ENCODE assay signal across 8 cellular contexts in the genomic region with DNA sequence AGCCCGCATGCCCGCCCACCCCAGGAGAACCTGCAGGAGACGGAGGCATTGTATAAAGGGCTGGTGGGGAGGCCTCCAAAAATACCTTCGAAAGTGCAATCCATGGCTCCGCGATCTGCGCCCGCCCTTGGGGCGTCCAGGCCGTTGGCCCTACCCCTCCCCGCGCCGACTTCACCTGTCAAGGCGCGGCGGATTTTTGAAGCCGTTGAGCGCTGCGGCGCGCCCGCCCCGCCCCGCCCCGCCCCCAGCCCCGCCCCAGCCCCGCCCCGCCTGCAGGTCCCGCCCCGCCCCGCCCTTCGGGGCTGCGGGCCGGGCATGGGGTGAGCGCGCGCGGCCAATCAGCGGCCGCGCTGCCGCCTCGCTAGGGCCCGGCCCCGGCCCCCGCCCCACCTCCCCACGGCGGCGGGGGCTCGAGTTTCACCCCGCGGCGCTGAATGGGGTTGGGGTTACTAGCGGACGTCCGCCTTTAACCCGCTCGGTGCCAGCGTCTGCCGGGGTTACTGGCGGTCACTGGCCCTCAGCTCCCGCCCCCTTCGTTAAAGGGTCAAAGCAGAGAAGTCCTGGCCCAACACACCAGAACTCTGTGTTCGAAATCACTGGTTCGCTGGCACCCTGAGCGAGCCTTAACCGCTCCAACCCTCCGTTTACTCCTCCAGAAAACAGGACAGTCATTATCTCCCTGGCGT. TPM values are rescaled to one million over a fixed set of nuclear protein-coding genes. Genes with fewer than 3 reads are reported as not detected.
DNase-seq lines count a peak whose midpoint lies in the region; ATAC-seq and TF ChIP-seq lines count a peak whose summit lies in the region.

No MANE protein-coding gene starts in this region.

- DNase-seq in AG10803 (ENCODE audit: low read depth) = peak; percentile 69
- DNase-seq in NCI-H446 (lab: John Stamatoyannopoulos, UW) = peak; percentile 65 to 88
- peak; percentile 47 to 52 for DNase-seq in activated CD4-positive, alpha-beta T cell treated with anti-CD3 and anti-CD28 coated beads for 24 hours (ENCODE audit: low read depth in 2 of 2)
- peak; percentile 76 for DNase-seq in choroid plexus epithelial cell (ENCODE audit: low read depth)
- DNase-seq in left lobe of liver (ENCODE audit: low spot score) = peak; percentile 96
- peak; percentile 65 to 76 for DNase-seq in stimulated activated CD4-positive, alpha-beta T cell treated with anti-CD3 and anti-CD28 coated beads, Interleukin-2, amount 100 ng/mL, for 24 hours

- no peak for TF ChIP-seq CTCF in AG10803 (conservative IDR thresholded peaks at IDR 0.05; ENCODE audit: low read length)
- no peak for TF ChIP-seq CTCF in choroid plexus epithelial cell (conservative IDR thresholded peaks at IDR 0.05; ENCODE audit: low read depth, low read length)

- H3K4me3 ChIP-seq in AG10803 (ENCODE audit: low read length) (peak overlapping the region; percentile 61), choroid plexus epithelial cell (ENCODE audit: low read depth, low read length) (peak overlapping the region; percentile 55)

- ATAC-seq in GM18873 (IDR thresholded peaks at IDR 0.05; ENCODE audit: low FRiP score, unreplicated experiment) (peak; percentile 36), HG03108 (IDR thresholded peaks at IDR 0.05; ENCODE audit: unreplicated experiment) (peak; percentile 64), left lobe of liver (peak; percentile 68)

RNA-seq across cellular contexts. Expression of a gene that starts 13.2 kb away (rescaled TPM):
- total RNA-seq in left lobe of liver = 220 TPM

Comparison
In these comparisons a context has a peak if more than half of its experiments do, and no peak if none do; other contexts are left out.
1. Peak in every context shown above with its lines: DNase-seq, ATAC-seq and H3K4me3 ChIP-seq.